Comparison of ENCODE assay signal across 8 cellular contexts in genomic region chr11:693887-694562, GRCh38. TPM values are rescaled to one million over a fixed set of nuclear protein-coding genes. Genes with fewer than 3 reads are reported as not detected.
A peak's percentile ranks its signal among the peaks of the same experiment; 100 is the strongest.
DNase-seq lines count a peak whose midpoint lies in the region; ATAC-seq and FAIRE-seq lines count a peak whose summit lies in the region.

No MANE protein-coding gene starts in this region.

- peaks cover 6% of the 10 kb centered on the region for H3K4me1 ChIP-seq in right cardiac atrium (ENCODE audit: control insufficient read depth, insufficient read depth, low read length)

- POLR2A ChIA-PET in activated CD4-positive, alpha-beta T cell treated with anti-CD3 and anti-CD28 coated beads, Interleukin-2, amount 10 ng/mL, durations not matched to agents 7 days and 5 days (lab: Charles Lee): no interaction called here

- H3K27ac ChIP-seq in right cardiac atrium (ENCODE audit: low read length) (no peak overlapping the region), temporal lobe (ENCODE audit: low read depth, low read length) (peak overlapping the region; percentile 44)

- no peak for DNase-seq in activated CD4-positive, alpha-beta T cell treated with anti-CD3 and anti-CD28 coated beads, Interleukin-2, amount 10 ng/mL, durations not matched to agents 7 days and 5 days
- DNase-seq in activated CD4-positive, alpha-beta T cell treated with anti-CD3 and anti-CD28 coated beads for 1 hour: no peak
- DNase-seq in SW480 (ENCODE audit: low spot score) (peak; percentile 67), right cardiac atrium (peak; percentile 47 to 82 (median 74)), GM19239 (ENCODE audit: insufficient read length, low spot score) (no peak), SHP77 (lab: John Stamatoyannopoulos, UW) (no peak)
- no peak for DNase-seq in stimulated activated naive CD4-positive, alpha-beta T cell treated with Interleukin-2 at 50 U/mL for 16 hours (lab: John Stamatoyannopoulos, UW)

- H3K27me3 ChIP-seq in right cardiac atrium (ENCODE audit: control insufficient read depth, insufficient read depth): no peaks in the 10 kb centered on the region

- no peak for FAIRE-seq in GM19239 (lab: Jason Lieb, UNC)

- peaks cover 19% of the 10 kb centered on the region for H3K36me3 Mint-ChIP-seq in activated CD4-positive, alpha-beta T cell treated with anti-CD3 and anti-CD28 coated beads, Interleukin-2, amount 10 ng/mL, durations not matched to agents 7 days and 5 days (ENCODE audit: low read depth)

- CTCF ChIA-PET in activated CD4-positive, alpha-beta T cell treated with anti-CD3 and anti-CD28 coated beads, Interleukin-2, amount 10 ng/mL, durations not matched to agents 7 days and 5 days (lab: Charles Lee): interaction anchor here (0.6 to 1.0 kb wide), 3 partner anchors 28 to 1681 kb away, joined by 3 to 4 read pairs (median 3); no protein-coding TSS in a partner anchor

- intact Hi-C loops in right cardiac atrium (cut with DNase I): no loop called here

- 68% methylated on average over 15 of the region's 15 CpGs for WGBS in right cardiac atrium

- peak overlapping the region; percentile 82 for H3K4me3 Mint-ChIP-seq in activated CD4-positive, alpha-beta T cell treated with anti-CD3 and anti-CD28 coated beads, Interleukin-2, amount 10 ng/mL, durations not matched to agents 7 days and 5 days

- H3K27me3 Mint-ChIP-seq in activated CD4-positive, alpha-beta T cell treated with anti-CD3 and anti-CD28 coated beads, Interleukin-2, amount 10 ng/mL, durations not matched to agents 7 days and 5 days: no peaks in the 10 kb centered on the region

- H3K27ac Mint-ChIP-seq in activated CD4-positive, alpha-beta T cell treated with anti-CD3 and anti-CD28 coated beads, Interleukin-2, amount 10 ng/mL, durations not matched to agents 7 days and 5 days: peak overlapping the region; percentile 91

- no peak for ATAC-seq in right cardiac atrium

- peak overlapping the region; percentile 59 for H3K4me3 ChIP-seq in right cardiac atrium (ENCODE audit: low read length)

- H3K9me3 Mint-ChIP-seq in activated CD4-positive, alpha-beta T cell treated with anti-CD3 and anti-CD28 coated beads, Interleukin-2, amount 10 ng/mL, durations not matched to agents 7 days and 5 days: no peaks in the 10 kb centered on the region

- no peaks in the 10 kb centered on the region for H3K9me3 ChIP-seq in right cardiac atrium (ENCODE audit: control insufficient read depth, low read length)

- peaks cover 61% of the 10 kb centered on the region for H3K4me1 Mint-ChIP-seq in activated CD4-positive, alpha-beta T cell treated with anti-CD3 and anti-CD28 coated beads, Interleukin-2, amount 10 ng/mL, durations not matched to agents 7 days and 5 days

RNA-seq across cellular contexts. Expression of gene DEAF1, which starts 1.0 kb away (rescaled TPM):
- total RNA-seq in activated CD4-positive, alpha-beta T cell treated with anti-CD3 and anti-CD28 coated beads, Interleukin-2, amount 10 ng/mL, durations not matched to agents 7 days and 5 days: 10 to 100 TPM; 44.0 to 48.8 TPM
- 10 to 100 TPM; 18.2 to 25.2 (median 22.6) TPM for total RNA-seq in right cardiac atrium
- 17.5 TPM for polyA plus RNA-seq in right cardiac atrium
- 41.1 TPM for total RNA-seq in temporal lobe

RNA-seq across cellular contexts. Expression of gene TMEM80, which starts 1.6 kb away (rescaled TPM):
- 10 to 100 TPM; 39.1 to 44.7 TPM for total RNA-seq in activated CD4-positive, alpha-beta T cell treated with anti-CD3 and anti-CD28 coated beads, Interleukin-2, amount 10 ng/mL, durations not matched to agents 7 days and 5 days
- 10 to 100 TPM; 12.6 to 16.4 (median 14.3) TPM for total RNA-seq in right cardiac atrium
- 17.6 TPM for polyA plus RNA-seq in right cardiac atrium
- total RNA-seq in temporal lobe: 7.4 TPM

RNA-seq across cellular contexts. Expression of gene EPS8L2, which starts 12.0 kb away (rescaled TPM):
- total RNA-seq in activated CD4-positive, alpha-beta T cell treated with anti-CD3 and anti-CD28 coated beads, Interleukin-2, amount 10 ng/mL, durations not matched to agents 7 days and 5 days: 10 to 100 TPM in 1 of 2 experiments, 1 to 10 TPM in 1; 7.8 to 11.9 TPM
- 1 to 10 TPM; 5.5 to 8.2 (median 6.3) TPM for total RNA-seq in right cardiac atrium
- polyA plus RNA-seq in right cardiac atrium: 3.1 TPM
- total RNA-seq in temporal lobe: 1.2 TPM

RNA-seq across cellular contexts. Expression of gene TALDO1, which starts 53.2 kb away (rescaled TPM):
- total RNA-seq in activated CD4-positive, alpha-beta T cell treated with anti-CD3 and anti-CD28 coated beads, Interleukin-2, amount 10 ng/mL, durations not matched to agents 7 days and 5 days: 100 to 1,000 TPM; 219 to 268 TPM
- total RNA-seq in right cardiac atrium: 10 to 100 TPM; 84.7 to 99.9 (median 94.9) TPM
- 82.3 TPM for polyA plus RNA-seq in right cardiac atrium
- total RNA-seq in temporal lobe: 56.3 TPM

RNA-seq across cellular contexts. Expression of gene DRD4, which starts 57.0 kb away (rescaled TPM):
- under 1 TPM; 0.21 to 0.30 TPM for total RNA-seq in activated CD4-positive, alpha-beta T cell treated with anti-CD3 and anti-CD28 coated beads, Interleukin-2, amount 10 ng/mL, durations not matched to agents 7 days and 5 days
- total RNA-seq in right cardiac atrium: 1 to 10 TPM in 1 of 4 donors, under 1 TPM in 2, not detected in 1; 0.26 to 1.0 (median 0.29) TPM
- 0.14 TPM for polyA plus RNA-seq in right cardiac atrium
- not detected for total RNA-seq in temporal lobe

Comparison
In these comparisons a context has a peak if more than half of its experiments do, and no peak if none do; other contexts are left out.
1. DNase-seq: peak in SW480 (single experiment) and right cardiac atrium (3 of 3); none in activated CD4-positive, alpha-beta T cell treated with anti-CD3 and anti-CD28 coated beads, Interleukin-2, amount 10 ng/mL, durations not matched to agents 7 days and 5 days (single experiment), activated CD4-positive, alpha-beta T cell treated with anti-CD3 and anti-CD28 coated beads for 1 hour (single experiment), GM19239 (single experiment), stimulated activated naive CD4-positive, alpha-beta T cell treated with Interleukin-2 at 50 U/mL for 16 hours (single experiment) and SHP77 (0 of 2).